In genomic region chr22:35509960-35510359, GRCh38 we compare ENCODE assay signal across 32 cellular contexts. TPM values are rescaled to one million over a fixed set of nuclear protein-coding genes. Genes with fewer than 3 reads are reported as not detected.
DNase-seq lines count a peak whose midpoint lies in the region; ATAC-seq, FAIRE-seq and TF ChIP-seq lines count a peak whose summit lies in the region.
"Had no signal": no experiment of that assay in that cellular context is flagged by ENCODE, and none has a peak within 500 bp of the region (broad histone marks: within the 10 kb centered on the region; RNA-seq: fewer than 3 reads in every experiment).

No MANE protein-coding gene starts in this region.

- H3K36me3 Mint-ChIP-seq in activated CD8-positive, alpha-beta T cell treated with anti-CD3 and anti-CD28 coated beads for 36 hours (ENCODE audit: low read depth) = no peaks in the 10 kb centered on the region
- H3K36me3 Mint-ChIP-seq: CD14-positive monocyte; CD8-positive, alpha-beta memory T cell had no signal

- no peak overlapping the region for H2AK5ac ChIP-seq in mesenchymal stem cell (ENCODE audit: low read length, severe bottlenecking)

- no peaks in the 10 kb centered on the region for H3K9me2 ChIP-seq in SK-N-SH

- H3K9ac ChIP-seq in SK-N-SH (no peak overlapping the region), mesenchymal stem cell (ENCODE audit: low read length) (no peak overlapping the region)

- H4K8ac ChIP-seq in mesenchymal stem cell (ENCODE audit: low read length) = no peak overlapping the region

- H3K27ac ChIP-seq in SK-N-SH (ENCODE audit: low read depth in 2 of 2, low read length in 1 of 2) (peak overlapping the region in 1 of 2 experiments; percentile 23; a peak in 1 of 4 replicates), mesenchymal stem cell (ENCODE audit: low read length, poor library complexity, severe bottlenecking) (no peak overlapping the region)
- H3K27ac ChIP-seq: 22Rv1, SK-N-MC had no signal

- no peak overlapping the region for H3K4ac ChIP-seq in mesenchymal stem cell (ENCODE audit: low read depth in 1 of 2, low read length in 2 of 2)

- no peaks in the 10 kb centered on the region for H3K79me1 ChIP-seq in mesenchymal stem cell (replicated peaks; ENCODE audit: low read length, poor library complexity, severe bottlenecking)

- intact Hi-C loops in activated CD8-positive, alpha-beta T cell treated with anti-CD3 and anti-CD28 coated beads for 36 hours (cut with micrococcal nuclease) = no loop called here

- H2BK15ac ChIP-seq in mesenchymal stem cell (ENCODE audit: low read depth, poor library complexity, severe bottlenecking) = peak overlapping the region; percentile 37

- peak overlapping the region; percentile 43; the same call in 1 of the 2 replicates for H2AFZ ChIP-seq in SK-N-SH (ENCODE audit: low read depth)
- H2AFZ ChIP-seq in mesenchymal stem cell (ENCODE audit: low read depth, low read length) = peak overlapping the region; percentile 1

- WGBS in SK-N-SH (ENCODE audit: low lambda C conversion rate) = 83% methylated on average over 2 of the region's 2 CpGs
- 88% methylated on average over 2 of the region's 2 CpGs for WGBS in mesenchymal stem cell

- H3K9me3 ChIP-seq in SK-N-SH (no peaks in the 10 kb centered on the region), mesenchymal stem cell (ENCODE audit: control insufficient read depth, low read length) (no peaks in the 10 kb centered on the region)
- H3K9me3 ChIP-seq: BE2C had no signal

- H4K20me1 ChIP-seq in SK-N-SH (ENCODE audit: insufficient read depth) = no peaks in the 10 kb centered on the region

- no peaks in the 10 kb centered on the region for H3F3A ChIP-seq in SK-N-SH (replicated peaks; ENCODE audit: insufficient read depth)

- no peaks in the 10 kb centered on the region for H3K9me3 Mint-ChIP-seq in activated CD8-positive, alpha-beta T cell treated with anti-CD3 and anti-CD28 coated beads for 36 hours
- H3K9me3 Mint-ChIP-seq: CD14-positive monocyte; CD8-positive, alpha-beta memory T cell; H9 had no signal

- no peak overlapping the region for H3K4me3 Mint-ChIP-seq in activated CD8-positive, alpha-beta T cell treated with anti-CD3 and anti-CD28 coated beads for 36 hours
- H3K4me3 Mint-ChIP-seq: CD14-positive monocyte; CD8-positive, alpha-beta memory T cell; H9 had no signal

- POLR2A ChIA-PET in SK-N-SH (lab: Yijun Ruan, JAX) = interaction anchor here (0.9 kb wide), 1 partner anchor 14 kb away, joined by 3 read pairs; no protein-coding TSS in a partner anchor
- POLR2A ChIA-PET in activated CD8-positive, alpha-beta T cell treated with anti-CD3 and anti-CD28 coated beads for 36 hours (lab: Charles Lee) = interaction anchor here (0.7 kb wide), 1 partner anchor 188 kb away, joined by 3 read pairs; no protein-coding TSS in a partner anchor

- CTCF ChIA-PET in SK-N-SH (lab: Yijun Ruan, JAX) = interaction anchor here (1.1 kb wide), 1 partner anchor 11 kb away, joined by 4 read pairs; no protein-coding TSS in a partner anchor
- CTCF ChIA-PET in activated CD8-positive, alpha-beta T cell treated with anti-CD3 and anti-CD28 coated beads for 36 hours (lab: Charles Lee) = interaction anchor here (1.2 kb wide), 1 partner anchor 15 kb away, joined by 3 read pairs; no protein-coding TSS in a partner anchor

- ATAC-seq in SK-N-SH treated with all-trans-retinoic acid at 6 μM for 48 hours (no peak), GM18909 (IDR thresholded peaks at IDR 0.05; ENCODE audit: poor library complexity, unreplicated experiment) (no peak)
- no peak for ATAC-seq in activated CD8-positive, alpha-beta T cell treated with anti-CD3 and anti-CD28 coated beads for 36 hours
- ATAC-seq: HepG2 had no signal

- H2BK120ac ChIP-seq in mesenchymal stem cell (ENCODE audit: low read depth, low read length) = no peak overlapping the region

- DNase-seq in SK-N-SH = no peak
- DNase-seq in bronchial epithelial cell (ENCODE audit: low read depth) = no peak
- no peak for DNase-seq in mesenchymal stem cell
- no peak for DNase-seq in HCEC 1CT
- no peak for DNase-seq in GM10266 (ENCODE audit: extremely low spot score)
- DNase-seq in activated CD8-positive, alpha-beta T cell treated with anti-CD3 and anti-CD28 coated beads for 36 hours = no peak
- DNase-seq: ACHN; BE2C; CD8-positive, alpha-beta memory T cell; DMS 273 treated with DMSO at 0.1 percent for 48 hours; DMS79 treated with DMSO at 0.1 percent for 48 hours; GF-D8; H9; KBM-7; NCI-H1105; NCI-H1436 treated with DMSO at 0.1 percent for 48 hours; NCI-H187 treated with DMSO at 0.1 percent for 48 hours; NCI-H2171 treated with DMSO at 0.1 percent for 48 hours; NCI-H345; NCI-H510A treated with DMSO at 0.1 percent for 48 hours; NCI-H748 treated with DMSO at 0.1 percent for 48 hours; SIG-M5 had no signal

- no peak for TF ChIP-seq RAD21 in SK-N-SH (IDR thresholded peaks at IDR 0.05; ENCODE audit: low read length)

- peak; percentile 76 for FAIRE-seq in bronchial epithelial cell (lab: Jason Lieb, UNC)
- FAIRE-seq: GM12892, HepG2, RCC 7860 had no signal

- H3K79me2 ChIP-seq in SK-N-SH (ENCODE audit: insufficient read depth) = no peaks in the 10 kb centered on the region

- no peak for TF ChIP-seq CTCF in SK-N-SH (IDR thresholded peaks at IDR 0.05)
- no peak for TF ChIP-seq CTCF in bronchial epithelial cell (IDR thresholded peaks at IDR 0.05; ENCODE audit: insufficient read depth, low read length, severe bottlenecking)
- TF ChIP-seq CTCF in GM10266 (IDR thresholded peaks at IDR 0.05; ENCODE audit: control insufficient read depth, insufficient read depth, low read depth, missing control alignments) = no peak
- TF ChIP-seq CTCF in activated CD8-positive, alpha-beta T cell treated with anti-CD3 and anti-CD28 coated beads for 36 hours (IDR thresholded peaks at IDR 0.05) = no peak

- peak overlapping the region in 1 of 2 experiments; percentile 21 for H2BK12ac ChIP-seq in mesenchymal stem cell (ENCODE audit: low read length in 2 of 2)

- H3K4me1 Mint-ChIP-seq in activated CD8-positive, alpha-beta T cell treated with anti-CD3 and anti-CD28 coated beads for 36 hours (ENCODE audit: low read depth) = no peaks in the 10 kb centered on the region
- H3K4me1 Mint-ChIP-seq: CD8-positive, alpha-beta memory T cell had no signal

- H2BK5ac ChIP-seq in mesenchymal stem cell (ENCODE audit: low read depth, low read length, poor library complexity, severe bottlenecking) = no peak overlapping the region

- no peak for TF ChIP-seq EP300 in SK-N-SH (IDR thresholded peaks at IDR 0.05; ENCODE audit: borderline replicate concordance in 1 of 2, low read depth in 1 of 2, low read length in 1 of 2)

- no peaks in the 10 kb centered on the region for H3K36me3 ChIP-seq in SK-N-SH (replicated peaks in 1 of 2; ENCODE audit: control insufficient read depth in 1 of 2, insufficient read depth in 2 of 2, low read length in 1 of 2)
- no peaks in the 10 kb centered on the region for H3K36me3 ChIP-seq in bronchial epithelial cell (ENCODE audit: control insufficient read depth, insufficient read depth, low read length)
- no peaks in the 10 kb centered on the region for H3K36me3 ChIP-seq in mesenchymal stem cell (ENCODE audit: control insufficient read depth in 1 of 2, insufficient read depth in 2 of 2, low read depth in 1 of 2, low read length in 2 of 2)
- H3K36me3 ChIP-seq: BE2C had no signal

- H3K18ac ChIP-seq in mesenchymal stem cell (ENCODE audit: low read depth in 1 of 2, low read length in 2 of 2) = peak overlapping the region in 1 of 2 experiments; percentile 14

- H3K4me2 ChIP-seq in SK-N-SH = no peak overlapping the region
- no peak overlapping the region for H3K4me2 ChIP-seq in mesenchymal stem cell (ENCODE audit: low read length, poor library complexity, severe bottlenecking)

- H3K27me3 ChIP-seq in SK-N-SH (ENCODE audit: insufficient read depth) = no peaks in the 10 kb centered on the region; the same call in 1 of the 2 replicates
- H3K27me3 ChIP-seq in bronchial epithelial cell (ENCODE audit: control insufficient read depth, insufficient read depth, low read length) = peaks cover 6% of the 10 kb centered on the region
- H3K27me3 ChIP-seq in mesenchymal stem cell (ENCODE audit: control insufficient read depth in 1 of 2, insufficient read depth in 1 of 2, low read length in 2 of 2) = peaks cover 59 to 79% of the 10 kb centered on the region in 2 experiments
- H3K27me3 ChIP-seq: BE2C had no signal

- H3K27me3 Mint-ChIP-seq in activated CD8-positive, alpha-beta T cell treated with anti-CD3 and anti-CD28 coated beads for 36 hours = peaks cover 15% of the 10 kb centered on the region

- H3K14ac ChIP-seq in mesenchymal stem cell (ENCODE audit: low read length in 2 of 2) = no peak overlapping the region

- no peak overlapping the region for H3K23ac ChIP-seq in mesenchymal stem cell (ENCODE audit: low read length in 2 of 2)

- H3K4me3 ChIP-seq in SK-N-SH (ENCODE audit: low read depth in 2 of 2, low read length in 1 of 2) = no peak overlapping the region
- H3K4me3 ChIP-seq in bronchial epithelial cell (ENCODE audit: low read depth, low read length) = no peak overlapping the region
- no peak overlapping the region for H3K4me3 ChIP-seq in mesenchymal stem cell (ENCODE audit: insufficient read depth in 1 of 2, low read depth in 1 of 2, low read length in 2 of 2)
- H3K4me3 ChIP-seq: SK-N-MC had no signal

- no peak overlapping the region for H3K27ac Mint-ChIP-seq in activated CD8-positive, alpha-beta T cell treated with anti-CD3 and anti-CD28 coated beads for 36 hours
- H3K27ac Mint-ChIP-seq: CD8-positive, alpha-beta memory T cell had no signal

- H4K91ac ChIP-seq in mesenchymal stem cell (ENCODE audit: low read length) = no peak overlapping the region

- H3K4me1 ChIP-seq in SK-N-SH (ENCODE audit: control insufficient read depth in 1 of 2, insufficient read depth in 2 of 2, low read depth in 1 of 2, low read length in 1 of 2) (no peaks in the 10 kb centered on the region), mesenchymal stem cell (ENCODE audit: control insufficient read depth, insufficient read depth, low read depth, low read length) (no peaks in the 10 kb centered on the region)
- H3K4me1 ChIP-seq: BE2C had no signal

TF ChIP-seq in SK-N-SH, 30 proteins besides CTCF, POLR2A, EP300 and RAD21:
- TF ChIP-seq RCOR1 (IDR thresholded peaks at IDR 0.05; ENCODE audit: low read length) (no peak), YY1 (IDR thresholded peaks at IDR 0.05; ENCODE audit: low read depth) (no peak)
TF ChIP-seq in SK-N-SH: peak in this region for 0.

TF ChIP-seq in SK-N-SH treated with all-trans-retinoic acid at 6 μM for 48 hours, 23 proteins besides CTCF, POLR2A, EP300 and RAD21 (continues in another document):
- TF ChIP-seq ISL1 (CRISPR knock-in tag; IDR thresholded peaks at IDR 0.05) (no peak), ZNF8 (CRISPR knock-in tag; IDR thresholded peaks at IDR 0.05) (no peak), ZFP30 (CRISPR knock-in tag; IDR thresholded peaks at IDR 0.05) (no peak)

RNA-seq across cellular contexts. Expression of gene RASD2, which starts 30.7 kb away (rescaled TPM):
- polyA plus RNA-seq in SK-N-SH (2012; rRNA removed) = 0.13 and 0.30 TPM in 2 replicates
- 0.10 and 0.21 TPM in 2 replicates for polyA plus RNA-seq in SK-N-SH (2012; cell fraction: cytosol; rRNA removed)
- polyA plus RNA-seq in SK-N-SH (2012; cell fraction: nucleus; rRNA removed) = 0.49 and 0.54 TPM in 2 replicates
- total RNA-seq in bronchial epithelial cell = 0.13 and 0.26 TPM in 2 replicates
- 0.58 TPM for polyA plus RNA-seq in mesenchymal stem cell (2013, experiment 1 of 2)
- 0.51 TPM for polyA plus RNA-seq in mesenchymal stem cell (2013, experiment 2 of 2)
- not detected for total RNA-seq in activated CD8-positive, alpha-beta T cell treated with anti-CD3 and anti-CD28 coated beads for 36 hours
- total RNA-seq: HepG2, HT1080, MCF 10A had no signal
- polyA plus RNA-seq: CD14-positive monocyte; CD8-positive, alpha-beta memory T cell; HepG2 had no signal
